ENCODE assay signal across 33 cellular contexts in genomic region chr5:172588380-172588779, GRCh38.
"Had no signal": no experiment of that assay in that cellular context is flagged by ENCODE, and none has a peak within 500 bp of the region (broad histone marks: within the 10 kb centered on the region; RNA-seq: fewer than 3 reads in every experiment).

No MANE protein-coding gene starts in this region.

- H3K4me3 Mint-ChIP-seq: activated B cell treated with CpG ODN at 0.5 μM for 24 hours; activated CD8-positive, alpha-beta T cell treated with anti-CD3 and anti-CD28 coated beads for 36 hours; activated naive CD8-positive, alpha-beta T cell treated with anti-CD3 and anti-CD28 coated beads for 36 hours; activated naive CD8-positive, alpha-beta T cell treated with anti-CD3 and anti-CD28 coated beads, Interleukin-2, amount 50 U/mL, for 24 hours; activated T-cell treated with anti-CD3 and anti-CD28 coated beads, Interleukin-2, amount 50 U/mL, for 4 hours; activated T-helper 17 cell treated with anti-CD3 and anti-CD28 coated beads, Interleukin-2, amount 50 U/mL, for 72 hours; effector memory CD8-positive, alpha-beta T cell; T-helper 17 cell; T-helper 2 cell treated with Interferon-gamma antibody and Interleukin-4, amounts not matched to agents 5 μg/mL and 100 μg/mL, for 36 hours had no signal

- DNase-seq: activated B cell treated with CpG ODN at 0.5 μM for 24 hours; activated CD4-positive, alpha-beta T cell treated with anti-CD3 and anti-CD28 coated beads for 48 hours; activated CD4-positive, alpha-beta T cell treated with anti-CD3 and anti-CD28 coated beads, Interleukin-2, amount 50 U/mL, for 1 hour; activated CD4-positive, alpha-beta T cell treated with anti-CD3 and anti-CD28 coated beads, Interleukin-2, amount 50 U/mL, for 48 hours; activated CD8-positive, alpha-beta memory T cell treated with anti-CD3 and anti-CD28 coated beads for 24 hours; activated CD8-positive, alpha-beta T cell treated with anti-CD3 and anti-CD28 coated beads for 36 hours; activated effector memory CD4-positive, alpha-beta T cell treated with Interleukin-2 at 50 U/mL for 16 hours; activated gamma-delta T cell treated with Interleukin-2 at 50 U/mL for 16 hours; activated naive CD4-positive, alpha-beta T cell treated with anti-CD3 and anti-CD28 coated beads, Interleukin-2, amount 50 U/mL, for 16 hours; activated naive CD4-positive, alpha-beta T cell treated with Interleukin-2 at 50 U/mL for 16 hours; activated naive CD8-positive, alpha-beta T cell treated with anti-CD3 and anti-CD28 coated beads for 36 hours; activated naive CD8-positive, alpha-beta T cell treated with anti-CD3 and anti-CD28 coated beads, Interleukin-2, amount 50 U/mL, for 24 hours; activated T-cell treated with anti-CD3 and anti-CD28 coated beads, Interleukin-2, amount 50 U/mL, for 4 hours; adrenal gland; amygdala; body of pancreas; caudate nucleus; cortex of kidney; dermis blood vessel endothelial cell; effector CD4-positive, alpha-beta T cell; effector memory CD8-positive, alpha-beta T cell; erythroblast; foreskin keratinocyte; gastrocnemius medialis; glutamatergic neuron; T-helper 1 cell; T-helper 17 cell; T1000; WERI-Rb-1 had no signal

- H3K27me3 ChIP-seq: adrenal gland, body of pancreas, esophagus muscularis mucosa, gastrocnemius medialis had no signal

- ATAC-seq: activated CD4-positive, CD25-positive, alpha-beta regulatory T cell treated with anti-CD3 and anti-CD28 coated beads, Interleukin-2, amount 50 U/mL, for 24 hours; activated CD8-positive, alpha-beta T cell treated with anti-CD3 and anti-CD28 coated beads for 36 hours; activated naive CD8-positive, alpha-beta T cell treated with anti-CD3 and anti-CD28 coated beads, Interleukin-2, amount 50 U/mL, for 24 hours; activated T-cell treated with anti-CD3 and anti-CD28 coated beads, Interleukin-2, amount 50 U/mL, for 4 hours; activated T-helper 17 cell treated with anti-CD3 and anti-CD28 coated beads, Interleukin-2, amount 50 U/mL, for 72 hours; body of pancreas; effector memory CD8-positive, alpha-beta T cell; foreskin keratinocyte; gastrocnemius medialis; T-helper 17 cell had no signal

- H3K4me1 ChIP-seq: body of pancreas, foreskin keratinocyte had no signal

- H3K36me3 Mint-ChIP-seq: activated naive CD8-positive, alpha-beta T cell treated with anti-CD3 and anti-CD28 coated beads for 36 hours had no signal

- H3K9me3 ChIP-seq: adrenal gland, body of pancreas, esophagus muscularis mucosa, gastrocnemius medialis had no signal

- H3K27ac ChIP-seq: body of pancreas, esophagus muscularis mucosa, foreskin keratinocyte, WERI-Rb-1 had no signal

- H3K4me1 Mint-ChIP-seq: activated B cell treated with CpG ODN at 0.5 μM for 24 hours; activated naive CD8-positive, alpha-beta T cell treated with anti-CD3 and anti-CD28 coated beads for 36 hours; activated naive CD8-positive, alpha-beta T cell treated with anti-CD3 and anti-CD28 coated beads, Interleukin-2, amount 50 U/mL, for 24 hours; activated T-helper 17 cell treated with anti-CD3 and anti-CD28 coated beads, Interleukin-2, amount 50 U/mL, for 72 hours had no signal

- H3K4me3 ChIP-seq: adrenal gland, body of pancreas, esophagus muscularis mucosa, gastrocnemius medialis had no signal

- H3K9me3 Mint-ChIP-seq: activated B cell treated with CpG ODN at 0.5 μM for 24 hours; activated CD8-positive, alpha-beta T cell treated with anti-CD3 and anti-CD28 coated beads for 36 hours; activated naive CD8-positive, alpha-beta T cell treated with anti-CD3 and anti-CD28 coated beads for 36 hours; activated naive CD8-positive, alpha-beta T cell treated with anti-CD3 and anti-CD28 coated beads, Interleukin-2, amount 50 U/mL, for 24 hours; activated T-cell treated with anti-CD3 and anti-CD28 coated beads, Interleukin-2, amount 50 U/mL, for 4 hours; activated T-helper 17 cell treated with anti-CD3 and anti-CD28 coated beads, Interleukin-2, amount 50 U/mL, for 72 hours; effector memory CD8-positive, alpha-beta T cell; T-helper 2 cell treated with Interferon-gamma antibody and Interleukin-4, amounts not matched to agents 5 μg/mL and 100 μg/mL, for 36 hours had no signal

- H3K36me3 ChIP-seq: adrenal gland, esophagus muscularis mucosa, gastrocnemius medialis, WERI-Rb-1 had no signal

- H3K27ac Mint-ChIP-seq: activated B cell treated with CpG ODN at 0.5 μM for 24 hours; activated CD8-positive, alpha-beta T cell treated with anti-CD3 and anti-CD28 coated beads for 36 hours; activated naive CD8-positive, alpha-beta T cell treated with anti-CD3 and anti-CD28 coated beads for 36 hours; activated naive CD8-positive, alpha-beta T cell treated with anti-CD3 and anti-CD28 coated beads, Interleukin-2, amount 50 U/mL, for 24 hours; activated T-helper 17 cell treated with anti-CD3 and anti-CD28 coated beads, Interleukin-2, amount 50 U/mL, for 72 hours; effector memory CD8-positive, alpha-beta T cell; T-helper 17 cell; T-helper 2 cell treated with Interferon-gamma antibody and Interleukin-4, amounts not matched to agents 5 μg/mL and 100 μg/mL, for 36 hours had no signal
